In genomic region chr7:65146118-65146914, GRCh38 we compare ENCODE assay signal across 5 cellular contexts.
DNase-seq lines count a peak whose midpoint lies in the region; ATAC-seq, FAIRE-seq and TF ChIP-seq lines count a peak whose summit lies in the region.
"Not testable (repeated sequence)": the region's sequence is repeated elsewhere in the genome, so short reads cannot be mapped to it uniquely, and the experiment has no call there.

No MANE protein-coding gene starts in this region.

- TF ChIP-seq POLR2A in GM12878 (IDR thresholded peaks at IDR 0.05; ENCODE audit: low read depth, low read length); HepG2 (IDR thresholded peaks at IDR 0.05; ENCODE audit: insufficient read depth in 1 of 2, low read depth in 2 of 2, low read length in 2 of 2): not testable (repeated sequence)

- not testable (repeated sequence) for H4K20me1 ChIP-seq in PC-9 (ENCODE audit: insufficient read depth); GM12878 (ENCODE audit: control insufficient read depth, insufficient read depth); HepG2 (ENCODE audit: insufficient read depth, low read length)

- H3K4me1 ChIP-seq in PC-9 (replicated peaks; ENCODE audit: insufficient read depth); GM12878 (ENCODE audit: control insufficient read depth, insufficient read depth, low read length); HepG2 (ENCODE audit: insufficient read depth, low read length); small intestine (ENCODE audit: control insufficient read depth in 2 of 2, insufficient read depth in 1 of 2, low read depth in 1 of 2, low read length in 1 of 2): not testable (repeated sequence)

- not testable (repeated sequence) for H2AFZ ChIP-seq in PC-9; GM12878 (ENCODE audit: control insufficient read depth, low read depth, low read length); HepG2 (ENCODE audit: low read length)

- not testable (repeated sequence) for H3K4me3 ChIP-seq in PC-9; GM12878; HepG2 (replicated peaks in 1 of 3; ENCODE audit: insufficient read depth in 1 of 3, low read depth in 2 of 3, low read length in 3 of 3); small intestine (ENCODE audit: low read depth in 1 of 2, low read length in 2 of 2)

- SMC1A ChIA-PET in GM12878 (lab: Charles Lee; ENCODE audit: uncharacterized antibody, unreplicated experiment) = not testable (repeated sequence)

- intact Hi-C loops in PC-9 (cut with micrococcal nuclease; ENCODE audit: unreplicated experiment); GM12878 (cut with micrococcal nuclease; ENCODE audit: unreplicated experiment); HepG2 (cut with micrococcal nuclease; ENCODE audit: unreplicated experiment): not testable (repeated sequence)

- not testable (repeated sequence) for H3K79me2 ChIP-seq in PC-9 (ENCODE audit: low read depth); GM12878 (ENCODE audit: control insufficient read depth, insufficient read depth, low read length); HepG2 (ENCODE audit: insufficient read depth, low read length)

- not testable (repeated sequence) for H3K9ac ChIP-seq in GM12878 (ENCODE audit: control insufficient read depth, insufficient read depth, low read length); HepG2 (ENCODE audit: insufficient read depth, low read depth, low read length)

- not testable (repeated sequence) for H3K36me3 ChIP-seq in PC-9 (ENCODE audit: low read depth); GM12878 (ENCODE audit: control insufficient read depth in 2 of 2, insufficient read depth in 2 of 2, low read length in 1 of 2); HepG2 (replicated peaks in 1 of 2; ENCODE audit: control insufficient read depth in 1 of 2, insufficient read depth in 2 of 2, low read length in 2 of 2); small intestine (ENCODE audit: control insufficient read depth in 2 of 2, insufficient read depth in 2 of 2, low read length in 2 of 2)

- WGBS in GM12878 (ENCODE audit: insufficient coverage, insufficient replicate concordance, low lambda C conversion rate, missing lambda C conversion rate) = 76% methylated on average over 2 of the region's 2 CpGs
- 2% methylated on average over 2 of the region's 2 CpGs for WGBS in HepG2 (ENCODE audit: low lambda C conversion rate)
- 85 to 93% (median 93%) methylated on average over 2 of the region's 2 CpGs for WGBS in small intestine, 3 donors

- H3F3A ChIP-seq in PC-9 (ENCODE audit: insufficient read depth, low read depth) = not testable (repeated sequence)

- H3K27me3 ChIP-seq in PC-9 (ENCODE audit: insufficient read depth, low read depth); GM12878 (replicated peaks in 1 of 2; ENCODE audit: control insufficient read depth in 2 of 2, insufficient read depth in 2 of 2, low read length in 1 of 2); HepG2 (ENCODE audit: control insufficient read depth in 1 of 2, insufficient read depth in 2 of 2, low read length in 2 of 2); small intestine (ENCODE audit: control insufficient read depth in 2 of 2, insufficient read depth in 2 of 2, low read length in 2 of 2): not testable (repeated sequence)

- TF ChIP-seq RAD21 in GM12878 (IDR thresholded peaks at IDR 0.05; ENCODE audit: insufficient read depth, low read depth, low read length); HepG2 (CRISPR knock-in tag; IDR thresholded peaks at IDR 0.05): not testable (repeated sequence)

- RAD21 ChIA-PET in GM12878 (lab: Charles Lee; ENCODE audit: unreplicated experiment) = not testable (repeated sequence)

- CTCF ChIA-PET in PC-9 (lab: Charles Lee); GM12878 (lab: Yijun Ruan, JAX); HepG2 (lab: Yijun Ruan, JAX; ENCODE audit: low intra/inter-chr PET ratio, low total read pairs): not testable (repeated sequence)

- not testable (repeated sequence) for DNase-seq in PC-9; GM12878 (ENCODE audit: low read depth, low spot score); HepG2 (ENCODE audit: low spot score); small intestine

- FAIRE-seq in GM12878 (lab: Jason Lieb, UNC); HepG2 (lab: Jason Lieb, UNC): not testable (repeated sequence)
- FAIRE-seq in colon (lab: Jason Lieb, UNC) (peak; percentile 55), small intestine (lab: Jason Lieb, UNC) (peak; percentile 81)

- H3K9me3 ChIP-seq in PC-9 (ENCODE audit: insufficient read depth, low read depth); GM12878 (replicated peaks; ENCODE audit: control insufficient read depth, insufficient read depth, low read length); HepG2 (ENCODE audit: low read length); small intestine (ENCODE audit: control insufficient read depth, low read depth): not testable (repeated sequence)

- not testable (repeated sequence) for H3K9me2 ChIP-seq in PC-9 (ENCODE audit: insufficient read depth)

- peak overlapping the region; percentile 47; the same call in 1 of the 2 replicates for H3K27ac ChIP-seq in PC-9
- H3K27ac ChIP-seq in GM12878 (ENCODE audit: control insufficient read depth, insufficient read depth); HepG2 (ENCODE audit: extremely low read length, insufficient read depth, low read length); small intestine (ENCODE audit: low read depth in 1 of 2, low read length in 1 of 2): not testable (repeated sequence)

- TF ChIP-seq EP300 in GM12878 (IDR thresholded peaks at IDR 0.05; ENCODE audit: borderline replicate concordance in 1 of 2, control insufficient read depth in 1 of 2, low read depth in 2 of 2, low read length in 2 of 2); HepG2 (IDR thresholded peaks at IDR 0.05; ENCODE audit: low read depth in 2 of 2, low read length in 2 of 2); HepG2 (CRISPR knock-in tag; IDR thresholded peaks at IDR 0.05; ENCODE audit: borderline replicate concordance): not testable (repeated sequence)

- ATAC-seq in GM12878, HepG2: not testable (repeated sequence)

- in situ Hi-C loops in GM12878 (cut with MboI); HepG2 (cut with HindIII; ENCODE audit: extremely low pct_ligation_motif_present, low pct_unique_long_range_greater_than_20kb): not testable (repeated sequence)

- not testable (repeated sequence) for TF ChIP-seq CTCF in PC-9 (conservative IDR thresholded peaks at IDR 0.05); GM12878 (IDR thresholded peaks at IDR 0.05 in 2 of 3, conservative IDR thresholded peaks at IDR 0.05 in 1 of 3; ENCODE audit: control insufficient read depth in 2 of 3, extremely low read depth in 1 of 3, insufficient read depth in 1 of 3, low read depth in 3 of 3, low read length in 3 of 3); HepG2 (CRISPR knock-in tag; IDR thresholded peaks at IDR 0.05)

- H3K4me2 ChIP-seq in PC-9; GM12878 (ENCODE audit: control insufficient read depth, insufficient read depth); HepG2 (ENCODE audit: low read depth, low read length): not testable (repeated sequence)

- BruUV-seq in PC-9 (replicated peaks; lab: Mats Ljungman, UMichigan); GM12878 (replicated peaks; lab: Mats Ljungman, UMichigan); HepG2 (replicated peaks; lab: Mats Ljungman, UMichigan): not testable (repeated sequence)

- POLR2A ChIA-PET in PC-9 (lab: Charles Lee; ENCODE audit: unreplicated experiment); GM12878 (lab: Charles Lee); HepG2 (lab: Yijun Ruan, JAX): not testable (repeated sequence)

TF ChIP-seq in GM12878, 131 proteins besides CTCF, POLR2A, EP300 and RAD21:
- 0 out of 2 replicates have a peak, but pooled peaks have one; percentile 8 for TF ChIP-seq ZNF24 (IDR thresholded peaks at IDR 0.05)
TF ChIP-seq in GM12878: peak in this region for 1; not testable (repeated sequence) for 130.

TF ChIP-seq in HepG2, 621 proteins besides CTCF, POLR2A, EP300 and RAD21:
- TF ChIP-seq ATF7 (IDR thresholded peaks at IDR 0.05) = peak; percentile 88
- TF ChIP-seq ATF7 (CRISPR knock-in tag; IDR thresholded peaks at IDR 0.05) = not testable (repeated sequence)
- TF ChIP-seq ZNF24 (IDR thresholded peaks at IDR 0.05) = peak; percentile 82
